In genomic region chr1:168019407-168019806, GRCh38 we compare ENCODE assay signal across 16 cellular contexts.
DNase-seq lines count a peak whose midpoint lies in the region; ATAC-seq, FAIRE-seq and TF ChIP-seq lines count a peak whose summit lies in the region.
"Had no signal": no experiment of that assay in that cellular context is flagged by ENCODE, and none has a peak within 500 bp of the region (broad histone marks: within the 10 kb centered on the region; RNA-seq: fewer than 3 reads in every experiment).

No MANE protein-coding gene starts in this region.

- no peaks in the 10 kb centered on the region for H3K27me3 Mint-ChIP-seq in activated naive CD8-positive, alpha-beta T cell treated with anti-CD3 and anti-CD28 coated beads, Interleukin-2, amount 50 U/mL, for 24 hours
- no peaks in the 10 kb centered on the region for H3K27me3 Mint-ChIP-seq in activated naive CD8-positive, alpha-beta T cell treated with anti-CD3 and anti-CD28 coated beads for 36 hours
- H3K27me3 Mint-ChIP-seq in activated CD8-positive, alpha-beta T cell treated with anti-CD3 and anti-CD28 coated beads, Interleukin-2, amount 10 ng/mL, durations not matched to agents 7 days and 5 days (ENCODE audit: low read depth): no peaks in the 10 kb centered on the region

- H3K4me1 Mint-ChIP-seq in activated naive CD8-positive, alpha-beta T cell treated with anti-CD3 and anti-CD28 coated beads, Interleukin-2, amount 50 U/mL, for 24 hours: no peaks in the 10 kb centered on the region
- H3K4me1 Mint-ChIP-seq in activated naive CD8-positive, alpha-beta T cell treated with anti-CD3 and anti-CD28 coated beads for 36 hours: no peaks in the 10 kb centered on the region
- H3K4me1 Mint-ChIP-seq in activated CD8-positive, alpha-beta T cell treated with anti-CD3 and anti-CD28 coated beads, Interleukin-2, amount 10 ng/mL, durations not matched to agents 7 days and 5 days (ENCODE audit: low read depth): no peaks in the 10 kb centered on the region

- H3K4me3 Mint-ChIP-seq in activated naive CD8-positive, alpha-beta T cell treated with anti-CD3 and anti-CD28 coated beads, Interleukin-2, amount 50 U/mL, for 24 hours: no peak overlapping the region
- H3K4me3 Mint-ChIP-seq in activated naive CD8-positive, alpha-beta T cell treated with anti-CD3 and anti-CD28 coated beads for 36 hours: no peak overlapping the region
- H3K4me3 Mint-ChIP-seq in activated CD8-positive, alpha-beta T cell treated with anti-CD3 and anti-CD28 coated beads, Interleukin-2, amount 10 ng/mL, durations not matched to agents 7 days and 5 days: no peak overlapping the region

- H3K9ac ChIP-seq in kidney (ENCODE audit: low read length in 2 of 2): no peak overlapping the region

- H3K9me3 Mint-ChIP-seq in activated naive CD8-positive, alpha-beta T cell treated with anti-CD3 and anti-CD28 coated beads, Interleukin-2, amount 50 U/mL, for 24 hours: no peaks in the 10 kb centered on the region
- H3K9me3 Mint-ChIP-seq in activated naive CD8-positive, alpha-beta T cell treated with anti-CD3 and anti-CD28 coated beads for 36 hours: no peaks in the 10 kb centered on the region
- no peaks in the 10 kb centered on the region for H3K9me3 Mint-ChIP-seq in activated CD8-positive, alpha-beta T cell treated with anti-CD3 and anti-CD28 coated beads, Interleukin-2, amount 10 ng/mL, durations not matched to agents 7 days and 5 days (ENCODE audit: insufficient read depth)

- peaks cover 15% of the 10 kb centered on the region for H3K36me3 Mint-ChIP-seq in activated naive CD8-positive, alpha-beta T cell treated with anti-CD3 and anti-CD28 coated beads, Interleukin-2, amount 50 U/mL, for 24 hours (ENCODE audit: low read depth)
- peaks cover 6% of the 10 kb centered on the region for H3K36me3 Mint-ChIP-seq in activated naive CD8-positive, alpha-beta T cell treated with anti-CD3 and anti-CD28 coated beads for 36 hours
- H3K36me3 Mint-ChIP-seq in activated CD8-positive, alpha-beta T cell treated with anti-CD3 and anti-CD28 coated beads, Interleukin-2, amount 10 ng/mL, durations not matched to agents 7 days and 5 days (ENCODE audit: low read depth): peaks cover 18% of the 10 kb centered on the region

- H2AFZ ChIP-seq in OCI-LY7 (ENCODE audit: low read length): no peak overlapping the region

- intact Hi-C loops in kidney (cut with DNase I) (no loop called here), OCI-LY7 (cut with micrococcal nuclease; ENCODE audit: unreplicated experiment) (no loop called here)

- H3K4me3 ChIP-seq in kidney (ENCODE audit: low read length in 2 of 2): no peak overlapping the region
- no peak overlapping the region for H3K4me3 ChIP-seq in OCI-LY7 (ENCODE audit: low read depth, low read length, poor library complexity, severe bottlenecking)
- H3K4me3 ChIP-seq: MG63 had no signal

- POLR2A ChIA-PET in activated CD8-positive, alpha-beta T cell treated with anti-CD3 and anti-CD28 coated beads, Interleukin-2, amount 10 ng/mL, durations not matched to agents 7 days and 5 days (lab: Charles Lee): interaction anchor here (1.1 kb wide), 1 partner anchor 10 kb away, joined by 3 read pairs; no protein-coding TSS in a partner anchor
- POLR2A ChIA-PET in OCI-LY7 (lab: Charles Lee): no interaction called here

- no peaks in the 10 kb centered on the region for H3K9me2 ChIP-seq in OCI-LY7 (ENCODE audit: insufficient read depth, low read length)

- FAIRE-seq in kidney (lab: Jason Lieb, UNC): no peak
- FAIRE-seq: A204.1 had no signal

- CTCF ChIA-PET in activated CD8-positive, alpha-beta T cell treated with anti-CD3 and anti-CD28 coated beads, Interleukin-2, amount 10 ng/mL, durations not matched to agents 7 days and 5 days (lab: Charles Lee): no interaction called here
- CTCF ChIA-PET in OCI-LY7 (lab: Charles Lee; ENCODE audit: unreplicated experiment): no interaction called here

- H4K20me1 ChIP-seq in OCI-LY7 (ENCODE audit: insufficient read depth, low read length): no peaks in the 10 kb centered on the region

- H3K27ac Mint-ChIP-seq in activated naive CD8-positive, alpha-beta T cell treated with anti-CD3 and anti-CD28 coated beads, Interleukin-2, amount 50 U/mL, for 24 hours: no peak overlapping the region
- no peak overlapping the region for H3K27ac Mint-ChIP-seq in activated naive CD8-positive, alpha-beta T cell treated with anti-CD3 and anti-CD28 coated beads for 36 hours
- H3K27ac Mint-ChIP-seq in activated CD8-positive, alpha-beta T cell treated with anti-CD3 and anti-CD28 coated beads, Interleukin-2, amount 10 ng/mL, durations not matched to agents 7 days and 5 days: no peak overlapping the region

- DNase-seq in activated naive CD8-positive, alpha-beta T cell treated with anti-CD3 and anti-CD28 coated beads, Interleukin-2, amount 50 U/mL, for 24 hours: no peak
- DNase-seq in activated naive CD8-positive, alpha-beta T cell treated with anti-CD3 and anti-CD28 coated beads for 36 hours: no peak
- DNase-seq in activated CD8-positive, alpha-beta T cell treated with anti-CD3 and anti-CD28 coated beads, Interleukin-2, amount 10 ng/mL, durations not matched to agents 7 days and 5 days: no peak
- peak; percentile 35 for DNase-seq in kidney
- DNase-seq in anterior cingulate cortex (lab: John Stamatoyannopoulos, UW): no peak
- no peak for DNase-seq in OCI-LY7 (ENCODE audit: low spot score)
- DNase-seq in retina: no peak
- DNase-seq: AML-193, Caco-2, DMS53, GOT3, MG63, NCI-H1105, NCI-H187 had no signal

- peaks cover 7 to 23% of the 10 kb centered on the region in 2 donors for H3K36me3 ChIP-seq in kidney (ENCODE audit: control insufficient read depth in 1 of 2, insufficient read depth in 2 of 2, low read length in 2 of 2)
- peaks cover 36% of the 10 kb centered on the region for H3K36me3 ChIP-seq in OCI-LY7 (ENCODE audit: insufficient read depth, low read length)

- no TSS peak for BruUV-seq in OCI-LY7 (replicated peaks; lab: Mats Ljungman, UMichigan)

- no peaks in the 10 kb centered on the region for H3K79me2 ChIP-seq in OCI-LY7 (ENCODE audit: insufficient read depth, low read depth, low read length)

- H3K27ac ChIP-seq in kidney (ENCODE audit: low read depth in 2 of 2, low read length in 2 of 2) (no peak overlapping the region), OCI-LY7 (ENCODE audit: low read depth, low read length, poor library complexity, severe bottlenecking) (no peak overlapping the region)

- peak; percentile 57 for ATAC-seq in activated naive CD8-positive, alpha-beta T cell treated with anti-CD3 and anti-CD28 coated beads, Interleukin-2, amount 50 U/mL, for 24 hours
- peak; percentile 39 for ATAC-seq in activated CD8-positive, alpha-beta T cell treated with anti-CD3 and anti-CD28 coated beads, Interleukin-2, amount 10 ng/mL, durations not matched to agents 7 days and 5 days
- ATAC-seq in GM18861 (IDR thresholded peaks at IDR 0.05; ENCODE audit: unreplicated experiment): no peak

- no peak overlapping the region for H3K4me2 ChIP-seq in OCI-LY7 (ENCODE audit: low read length)

- TF ChIP-seq CTCF in kidney (IDR thresholded peaks at IDR 0.05; ENCODE audit: borderline replicate concordance, extremely low read depth, insufficient read depth): no peak
- TF ChIP-seq CTCF in OCI-LY7 (conservative IDR thresholded peaks at IDR 0.05; ENCODE audit: low read length): no peak

- H3K4me1 ChIP-seq in kidney (ENCODE audit: control insufficient read depth in 1 of 2, insufficient read depth in 1 of 2, low read depth in 1 of 2, low read length in 2 of 2) (no peaks in the 10 kb centered on the region), OCI-LY7 (ENCODE audit: insufficient read depth, low read length, poor library complexity, severe bottlenecking) (no peaks in the 10 kb centered on the region)
- H3K4me1 ChIP-seq: Caco-2 had no signal

- no peaks in the 10 kb centered on the region for H3K9me3 ChIP-seq in kidney (ENCODE audit: control insufficient read depth in 1 of 2, low read length in 2 of 2)
- no peaks in the 10 kb centered on the region for H3K9me3 ChIP-seq in OCI-LY7 (ENCODE audit: low read length)
- H3K9me3 ChIP-seq: Caco-2, MG63 had no signal
